ENCODE assay signal across 1 cellular context in genomic region chr19:40756502-40757110, GRCh38.
TF ChIP-seq lines count a peak whose summit lies in the region.

No MANE protein-coding gene starts in this region.

TF ChIP-seq in GM23338, 12 proteins besides CTCF, POLR2A, EP300 and RAD21:
- TF ChIP-seq ZNF462 (CRISPR knock-in tag; IDR thresholded peaks at IDR 0.05) = no peak
- no peak for TF ChIP-seq CREB1 (CRISPR knock-in tag; IDR thresholded peaks at IDR 0.05; ENCODE audit: low read depth)
- TF ChIP-seq ZNF114 (CRISPR knock-in tag; IDR thresholded peaks at IDR 0.05) = no peak
- no peak for TF ChIP-seq NANOG (IDR thresholded peaks at IDR 0.05; ENCODE audit: borderline replicate concordance)
- no peak for TF ChIP-seq ZNF331 (CRISPR knock-in tag; IDR thresholded peaks at IDR 0.05; ENCODE audit: low read depth)
- TF ChIP-seq POLR2AphosphoS5 (IDR thresholded peaks at IDR 0.05; ENCODE audit: low read depth) = no peak
- no peak for TF ChIP-seq EZH2 (IDR thresholded peaks at IDR 0.05; ENCODE audit: low read depth, unreplicated experiment)
- TF ChIP-seq STAT1 (IDR thresholded peaks at IDR 0.05; ENCODE audit: unreplicated experiment) = no peak
- no peak for TF ChIP-seq EZH2phosphoT487 (IDR thresholded peaks at IDR 0.05; ENCODE audit: unreplicated experiment)
- TF ChIP-seq ETS1 (IDR thresholded peaks at IDR 0.05) = no peak
